24 cellular contexts compared by ENCODE assay signal in the genomic region with DNA sequence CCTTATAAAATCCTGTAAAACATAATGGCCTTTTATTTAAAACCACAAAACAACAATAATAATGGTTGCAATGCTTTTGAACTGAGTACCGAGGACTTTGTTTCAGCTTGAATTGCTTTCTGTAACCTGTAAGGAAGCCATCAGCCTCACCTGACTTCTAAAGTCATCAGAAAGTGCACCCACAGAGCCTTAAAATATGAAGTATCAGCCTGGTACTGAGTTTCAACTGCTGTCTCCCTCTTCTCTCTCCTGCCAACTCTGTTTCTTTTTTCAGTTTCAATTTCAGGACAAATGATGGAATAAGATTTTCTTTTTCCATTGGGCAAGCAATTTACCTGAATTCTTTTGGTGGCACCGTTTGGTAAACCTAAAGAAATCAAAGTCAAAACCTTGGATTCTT.
"Had no signal": no experiment of that assay in that cellular context is flagged by ENCODE, and none has a peak within 500 bp of the region (broad histone marks: within the 10 kb centered on the region; RNA-seq: fewer than 3 reads in every experiment).

No MANE protein-coding gene starts in this region.

- H3K27ac ChIP-seq: colonic mucosa, coronary artery, dorsolateral prefrontal cortex, epithelial cell of prostate, esophagus muscularis mucosa, esophagus squamous epithelium, foreskin keratinocyte, gastrocnemius medialis, gastroesophageal sphincter, heart left ventricle, heart right ventricle, hepatocyte had no signal

- H3K36me3 ChIP-seq: colonic mucosa, esophagus muscularis mucosa, esophagus squamous epithelium, gastrocnemius medialis, gastroesophageal sphincter, heart left ventricle, heart right ventricle had no signal

- H2AFZ ChIP-seq: hepatocyte had no signal

- H3K4me3 ChIP-seq: colonic mucosa, coronary artery, dorsolateral prefrontal cortex, esophagus muscularis mucosa, esophagus squamous epithelium, gastrocnemius medialis, gastroesophageal sphincter, heart left ventricle, heart right ventricle, hepatocyte had no signal

- ATAC-seq: effector memory CD8-positive, alpha-beta T cell; foreskin keratinocyte; gastrocnemius medialis; gastroesophageal sphincter; heart left ventricle; heart right ventricle had no signal

- H3K79me2 ChIP-seq: hepatocyte had no signal

- H3K9me3 ChIP-seq: colonic mucosa, gastrocnemius medialis had no signal

- DNase-seq: colonic mucosa; cortex of kidney; dermis blood vessel endothelial cell; dorsolateral prefrontal cortex; effector CD4-positive, alpha-beta T cell; effector CD8-positive, alpha-beta T cell; effector memory CD4-positive, alpha-beta T cell; effector memory CD8-positive, alpha-beta T cell; endodermal cell; erythroblast; esophagus squamous epithelium; foreskin fibroblast; foreskin keratinocyte; foreskin melanocyte; gastrocnemius medialis; glutamatergic neuron; head of caudate nucleus; heart left ventricle; heart right ventricle had no signal

- H3K27me3 ChIP-seq: colonic mucosa, dorsolateral prefrontal cortex, esophagus muscularis mucosa, esophagus squamous epithelium, gastrocnemius medialis, gastroesophageal sphincter, hepatocyte had no signal

- H3K4me2 ChIP-seq: hepatocyte had no signal

- H3K4me1 ChIP-seq: colonic mucosa, esophagus muscularis mucosa, esophagus squamous epithelium, foreskin keratinocyte, gastrocnemius medialis, gastroesophageal sphincter, heart left ventricle, heart right ventricle had no signal
